In the genomic region with DNA sequence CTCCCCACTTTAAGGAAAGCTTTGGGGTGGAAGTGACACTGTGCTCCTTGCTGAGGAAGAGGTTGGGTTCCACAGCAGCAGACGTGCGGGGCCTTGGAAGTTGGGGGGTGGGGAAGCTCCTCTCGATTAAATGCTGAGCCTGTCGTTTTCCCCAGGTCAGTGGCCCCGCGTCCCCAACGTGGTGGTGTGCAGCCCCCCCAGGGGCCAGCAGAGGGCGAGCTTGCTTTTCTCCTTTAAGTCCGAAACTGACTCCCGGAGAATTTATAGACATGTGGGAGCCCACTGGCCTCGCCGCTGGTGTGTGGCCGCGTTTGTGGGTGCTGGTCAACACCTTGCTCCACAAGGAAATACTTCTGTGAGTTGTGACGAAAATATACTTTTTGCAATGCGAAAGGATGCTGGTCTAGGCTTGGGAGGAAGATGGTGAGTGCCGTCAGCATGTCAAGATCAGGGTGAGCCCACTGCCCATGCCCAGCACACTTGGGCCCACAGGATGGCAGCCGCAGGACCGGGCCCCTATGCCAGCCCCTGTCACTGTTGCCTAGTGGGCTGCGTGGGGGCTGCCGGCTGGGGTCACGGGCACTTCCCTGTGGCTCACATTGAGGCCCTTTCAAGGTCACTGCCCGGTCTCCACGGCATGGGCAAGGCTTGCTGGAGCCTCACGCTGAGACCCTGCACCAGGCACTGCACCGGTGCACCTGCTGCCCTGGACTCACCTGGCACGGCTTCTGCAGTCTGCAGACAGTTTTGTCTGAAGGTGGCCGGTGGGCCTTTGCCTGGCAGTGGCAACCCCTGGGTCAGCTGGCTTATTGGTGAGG, we compare ENCODE assay signal across 8 cellular contexts. TPM values are rescaled to one million over a fixed set of nuclear protein-coding genes. Genes with fewer than 3 reads are reported as not detected.
DNase-seq lines count a peak whose midpoint lies in the region; ATAC-seq and TF ChIP-seq lines count a peak whose summit lies in the region.

No MANE protein-coding gene starts in this region.

- no peak overlapping the region for H3K4me3 Mint-ChIP-seq in effector memory CD8-positive, alpha-beta T cell

- intact Hi-C loops in testis (cut with DNase I; ENCODE audit: low total_unique reads), result loop anchor here (10.0 kb wide), 1 partner anchor 278 kb away; no protein-coding TSS in a partner anchor

- H3K4me1 Mint-ChIP-seq in effector memory CD8-positive, alpha-beta T cell (ENCODE audit: low read depth in 2 of 2), result peaks cover 2 to 7% of the 10 kb centered on the region in 2 donors

- no peak overlapping the region for H3K27ac ChIP-seq in testis

- H3K27ac Mint-ChIP-seq in effector memory CD8-positive, alpha-beta T cell, result peak overlapping the region in 1 of 2 donors; percentile 20

- H3K27me3 Mint-ChIP-seq in effector memory CD8-positive, alpha-beta T cell, result no peaks in the 10 kb centered on the region

- no peak for ATAC-seq in effector memory CD8-positive, alpha-beta T cell (replicated peaks)
- no peak for ATAC-seq in GM18519 (IDR thresholded peaks at IDR 0.05; ENCODE audit: low FRiP score, unreplicated experiment)

- no peaks in the 10 kb centered on the region for H3K9me3 ChIP-seq in testis

- WGBS in testis, 2 donors, result 48 to 56% methylated on average over 21 to 27 of the region's 28 CpGs

- no peaks in the 10 kb centered on the region for H3K27me3 ChIP-seq in testis

- peak; percentile 59 to 64 (median 62) for TF ChIP-seq CTCF in testis (IDR thresholded peaks at IDR 0.05)

- H3K9me3 Mint-ChIP-seq in effector memory CD8-positive, alpha-beta T cell, result no peaks in the 10 kb centered on the region

- H3K4me3 ChIP-seq in testis, result no peak overlapping the region

- H3K4me1 ChIP-seq in testis, result peaks cover 10% of the 10 kb centered on the region

- H3K36me3 Mint-ChIP-seq in effector memory CD8-positive, alpha-beta T cell (ENCODE audit: insufficient read depth), result peaks cover 3% of the 10 kb centered on the region

- DNase-seq in EL, result peak; percentile 42
- DNase-seq in HuH-7.5 (ENCODE audit: low spot score), result peak; percentile 94
- peak; percentile 30 to 38 for DNase-seq in activated CD4-positive, alpha-beta T cell treated with anti-CD3 and anti-CD28 coated beads for 24 hours (ENCODE audit: low read depth in 2 of 2)
- DNase-seq in effector memory CD8-positive, alpha-beta T cell, result peak; percentile 24 to 26 (median 24)
- DNase-seq in midbrain (lab: John Stamatoyannopoulos, UW), result peak; percentile 70
- DNase-seq in testis, result peak; percentile 80
- no peak for DNase-seq in NCI-H1694 (lab: John Stamatoyannopoulos, UW)

- no peak for TF ChIP-seq POLR2A in testis (IDR thresholded peaks at IDR 0.05)

- no peaks in the 10 kb centered on the region for H3K36me3 ChIP-seq in testis (ENCODE audit: low read depth, missing control alignments)

RNA-seq across cellular contexts. Expression of gene UVSSA, which starts 9.4 kb away (rescaled TPM):
- total RNA-seq in testis, result 10 to 100 TPM; 71.5 to 94.6 TPM
- 35.8 TPM for polyA plus RNA-seq in testis (ENCODE audit: insufficient read depth, low read depth, low replicate concordance)

RNA-seq across cellular contexts. Expression of gene NKX1-1, which starts 49.9 kb away (rescaled TPM):
- 1 to 10 TPM in 1 of 2 donors, under 1 TPM in 1; 0.47 to 1.5 TPM for total RNA-seq in testis
- 0.70 TPM for polyA plus RNA-seq in testis (ENCODE audit: insufficient read depth, low read depth, low replicate concordance)
